19 cellular contexts compared by ENCODE assay signal in genomic region chr11:36147491-36147890, GRCh38.
"Had no signal": no experiment of that assay in that cellular context is flagged by ENCODE, and none has a peak within 500 bp of the region (broad histone marks: within the 10 kb centered on the region; RNA-seq: fewer than 3 reads in every experiment).

No MANE protein-coding gene starts in this region.

- H3K36me3 ChIP-seq: heart left ventricle, stomach, thoracic aorta had no signal

- DNase-seq: foreskin melanocyte; heart left ventricle; hippocampal formation; left colon; left ventricle myocardium superior; naive thymus-derived CD4-positive, alpha-beta T cell; posterior cingulate gyrus; right cardiac atrium; small intestine; stimulated activated CD4-positive, alpha-beta T cell treated with anti-CD3 and anti-CD28 coated beads, Interleukin-12 subunit alpha, Interleukin-12 subunit beta, amount 100 ng/mL, for 4 hours; stimulated activated naive CD4-positive, alpha-beta T cell; stomach; substantia nigra had no signal

- H3K36me3 Mint-ChIP-seq: naive thymus-derived CD4-positive, alpha-beta T cell had no signal

- H3K27me3 ChIP-seq: heart left ventricle, stomach had no signal

- H3K4me3 ChIP-seq: coronary artery, heart left ventricle, lung, stomach, thoracic aorta had no signal

- H3K4me3 Mint-ChIP-seq: naive thymus-derived CD4-positive, alpha-beta T cell; neural crest cell; type B pancreatic cell had no signal

- H3K9me3 ChIP-seq: heart left ventricle, stomach, thoracic aorta had no signal

- H3K27ac Mint-ChIP-seq: naive thymus-derived CD4-positive, alpha-beta T cell; type B pancreatic cell had no signal

- H3K27ac ChIP-seq: coronary artery, heart left ventricle, stomach, thoracic aorta had no signal

- FAIRE-seq: small intestine, urothelium cell line had no signal
